ENCODE assay signal across 20 cellular contexts in genomic region chr17:41108728-41109386, GRCh38. TPM values are rescaled to one million over a fixed set of nuclear protein-coding genes. Genes with fewer than 3 reads are reported as not detected.
"Had no signal": no experiment of that assay in that cellular context is flagged by ENCODE, and none has a peak within 500 bp of the region (broad histone marks: within the 10 kb centered on the region; RNA-seq: fewer than 3 reads in every experiment).

No MANE protein-coding gene starts in this region.

RNA-seq across cellular contexts. Expression of gene KRTAP4-9, which starts 3.7 kb away (rescaled TPM):
- total RNA-seq: activated CD4-positive, alpha-beta memory T cell treated with anti-CD3 and anti-CD28 coated beads for 36 hours; activated CD4-positive, alpha-beta T cell treated with anti-CD3 and anti-CD28 coated beads, Interleukin-2, amount 10 ng/mL, durations not matched to agents 24 days and 14 days; activated CD8-positive, alpha-beta memory T cell treated with anti-CD3 and anti-CD28 coated beads for 36 hours; activated naive CD8-positive, alpha-beta T cell treated with anti-CD3 and anti-CD28 coated beads, Interleukin-2, amount 10 ng/mL, durations not matched to agents 7 days and 5 days; activated T-helper 1 cell treated with anti-CD3 and anti-CD28 coated beads, Interleukin-12 subunit alpha, Interleukin-12 subunit beta, Interleukin-2, Interleukin-4 antibody, amounts not matched to agents 30 ng/mL and 10 ng/mL and 1 ng/mL, durations not matched to agents 14 hours and 24 hours and 36 hours; endothelial cell of umbilical vein; fibroblast of lung; fibroblast of villous mesenchyme; kidney; left colon; liver; mammary epithelial cell; mesothelial cell of epicardium; natural killer cell; occipital lobe; pulmonary artery endothelial cell; right atrium auricular region; temporal lobe; tibial nerve; ureter had no signal

RNA-seq across cellular contexts. Expression of gene KRTAP4-16, which starts 6.8 kb away (rescaled TPM):
- total RNA-seq: activated CD4-positive, alpha-beta memory T cell treated with anti-CD3 and anti-CD28 coated beads for 36 hours; activated CD4-positive, alpha-beta T cell treated with anti-CD3 and anti-CD28 coated beads, Interleukin-2, amount 10 ng/mL, durations not matched to agents 24 days and 14 days; activated CD8-positive, alpha-beta memory T cell treated with anti-CD3 and anti-CD28 coated beads for 36 hours; activated naive CD8-positive, alpha-beta T cell treated with anti-CD3 and anti-CD28 coated beads, Interleukin-2, amount 10 ng/mL, durations not matched to agents 7 days and 5 days; activated T-helper 1 cell treated with anti-CD3 and anti-CD28 coated beads, Interleukin-12 subunit alpha, Interleukin-12 subunit beta, Interleukin-2, Interleukin-4 antibody, amounts not matched to agents 30 ng/mL and 10 ng/mL and 1 ng/mL, durations not matched to agents 14 hours and 24 hours and 36 hours; endothelial cell of umbilical vein; fibroblast of lung; fibroblast of villous mesenchyme; kidney; left colon; liver; mammary epithelial cell; mesothelial cell of epicardium; natural killer cell; occipital lobe; pulmonary artery endothelial cell; right atrium auricular region; temporal lobe; tibial nerve; ureter had no signal

RNA-seq across cellular contexts. Expression of gene KRTAP4-11, which starts 9.3 kb away (rescaled TPM):
- total RNA-seq: activated CD4-positive, alpha-beta memory T cell treated with anti-CD3 and anti-CD28 coated beads for 36 hours; activated CD4-positive, alpha-beta T cell treated with anti-CD3 and anti-CD28 coated beads, Interleukin-2, amount 10 ng/mL, durations not matched to agents 24 days and 14 days; activated CD8-positive, alpha-beta memory T cell treated with anti-CD3 and anti-CD28 coated beads for 36 hours; activated naive CD8-positive, alpha-beta T cell treated with anti-CD3 and anti-CD28 coated beads, Interleukin-2, amount 10 ng/mL, durations not matched to agents 7 days and 5 days; activated T-helper 1 cell treated with anti-CD3 and anti-CD28 coated beads, Interleukin-12 subunit alpha, Interleukin-12 subunit beta, Interleukin-2, Interleukin-4 antibody, amounts not matched to agents 30 ng/mL and 10 ng/mL and 1 ng/mL, durations not matched to agents 14 hours and 24 hours and 36 hours; endothelial cell of umbilical vein; fibroblast of lung; fibroblast of villous mesenchyme; kidney; left colon; liver; mammary epithelial cell; mesothelial cell of epicardium; natural killer cell; occipital lobe; pulmonary artery endothelial cell; right atrium auricular region; temporal lobe; tibial nerve; ureter had no signal

RNA-seq across cellular contexts. Expression of gene KRTAP4-8, which starts 10.9 kb away (rescaled TPM):
- total RNA-seq: activated CD4-positive, alpha-beta memory T cell treated with anti-CD3 and anti-CD28 coated beads for 36 hours; activated CD4-positive, alpha-beta T cell treated with anti-CD3 and anti-CD28 coated beads, Interleukin-2, amount 10 ng/mL, durations not matched to agents 24 days and 14 days; activated CD8-positive, alpha-beta memory T cell treated with anti-CD3 and anti-CD28 coated beads for 36 hours; activated naive CD8-positive, alpha-beta T cell treated with anti-CD3 and anti-CD28 coated beads, Interleukin-2, amount 10 ng/mL, durations not matched to agents 7 days and 5 days; activated T-helper 1 cell treated with anti-CD3 and anti-CD28 coated beads, Interleukin-12 subunit alpha, Interleukin-12 subunit beta, Interleukin-2, Interleukin-4 antibody, amounts not matched to agents 30 ng/mL and 10 ng/mL and 1 ng/mL, durations not matched to agents 14 hours and 24 hours and 36 hours; endothelial cell of umbilical vein; fibroblast of lung; fibroblast of villous mesenchyme; kidney; left colon; liver; mammary epithelial cell; mesothelial cell of epicardium; natural killer cell; occipital lobe; pulmonary artery endothelial cell; right atrium auricular region; temporal lobe; tibial nerve; ureter had no signal

RNA-seq across cellular contexts. Expression of gene KRTAP4-12, which starts 15.1 kb away (rescaled TPM):
- total RNA-seq: activated CD4-positive, alpha-beta memory T cell treated with anti-CD3 and anti-CD28 coated beads for 36 hours; activated CD4-positive, alpha-beta T cell treated with anti-CD3 and anti-CD28 coated beads, Interleukin-2, amount 10 ng/mL, durations not matched to agents 24 days and 14 days; activated CD8-positive, alpha-beta memory T cell treated with anti-CD3 and anti-CD28 coated beads for 36 hours; activated naive CD8-positive, alpha-beta T cell treated with anti-CD3 and anti-CD28 coated beads, Interleukin-2, amount 10 ng/mL, durations not matched to agents 7 days and 5 days; activated T-helper 1 cell treated with anti-CD3 and anti-CD28 coated beads, Interleukin-12 subunit alpha, Interleukin-12 subunit beta, Interleukin-2, Interleukin-4 antibody, amounts not matched to agents 30 ng/mL and 10 ng/mL and 1 ng/mL, durations not matched to agents 14 hours and 24 hours and 36 hours; endothelial cell of umbilical vein; fibroblast of lung; fibroblast of villous mesenchyme; kidney; left colon; liver; mammary epithelial cell; mesothelial cell of epicardium; natural killer cell; occipital lobe; pulmonary artery endothelial cell; right atrium auricular region; temporal lobe; tibial nerve; ureter had no signal
